13 cellular contexts compared by ENCODE assay signal in the genomic region with DNA sequence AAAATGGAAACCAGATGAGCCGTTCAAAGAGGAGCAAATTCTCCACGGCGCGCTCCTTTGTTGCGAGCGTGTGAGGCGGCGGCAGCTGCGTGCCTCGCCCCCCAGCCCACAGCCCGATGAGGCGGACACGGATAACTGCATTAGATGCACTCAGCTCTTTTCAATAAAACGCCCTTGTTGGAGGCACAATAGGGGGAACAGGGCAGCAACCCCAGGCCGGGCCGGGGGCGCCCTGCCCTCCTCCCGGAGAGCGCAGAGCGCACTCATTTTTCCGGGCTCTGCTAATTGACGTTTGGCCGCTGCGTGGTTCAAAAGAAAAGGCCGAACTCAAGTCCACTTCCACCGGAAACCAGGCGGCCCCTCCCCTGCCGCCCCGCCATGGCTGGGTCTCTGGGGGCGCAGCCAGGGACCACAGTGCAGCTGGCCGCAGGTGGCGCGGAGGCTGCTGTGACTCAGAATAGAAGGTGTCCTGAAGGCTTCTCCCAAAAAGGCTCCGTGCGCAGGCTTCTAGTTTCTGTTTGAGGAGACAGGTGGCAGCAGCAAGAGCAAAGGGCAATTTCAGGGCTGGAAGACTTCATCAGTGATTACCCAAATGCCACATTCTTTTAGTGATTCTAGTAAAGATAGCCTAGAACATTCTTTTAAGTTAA. TPM values are rescaled to one million over a fixed set of nuclear protein-coding genes. Genes with fewer than 3 reads are reported as not detected.
DNase-seq lines count a peak whose midpoint lies in the region; ATAC-seq, FAIRE-seq and TF ChIP-seq lines count a peak whose summit lies in the region.
"Had no signal": no experiment of that assay in that cellular context is flagged by ENCODE, and none has a peak within 500 bp of the region (broad histone marks: within the 10 kb centered on the region; RNA-seq: fewer than 3 reads in every experiment).

No MANE protein-coding gene starts in this region.

- DNase-seq in DMS153 treated with DMSO at 0.1 percent for 48 hours (lab: John Stamatoyannopoulos, UW; ENCODE audit: unreplicated experiment) = peak; percentile 28
- DNase-seq in MG63 = peak; percentile 28
- peak in 1 of 2 experiments; percentile 43 for DNase-seq in H1 (ENCODE audit: low read depth in 1 of 2, low spot score in 2 of 2)
- peak; percentile 82 for DNase-seq in retina
- no peak for DNase-seq in colonic mucosa
- DNase-seq: KG1, NCI-H1694, NCI-H524 treated with DMSO at 0.1 percent for 48 hours, SHP77 had no signal

- H3K27me3 ChIP-seq in MG63 = no peaks in the 10 kb centered on the region
- H3K27me3 ChIP-seq in H1 (replicated peaks in 1 of 4; ENCODE audit: control insufficient read depth in 3 of 4, extremely low read depth in 1 of 4, insufficient read depth in 3 of 4, low read length in 3 of 4) = no peaks in the 10 kb centered on the region; a peak in 1 of 7 replicates
- no peaks in the 10 kb centered on the region for H3K27me3 ChIP-seq in colonic mucosa

- no peak overlapping the region for H2BK12ac ChIP-seq in H1 (ENCODE audit: low read depth, low read length)

- no peak overlapping the region for H3K18ac ChIP-seq in H1 (ENCODE audit: extremely low read depth, low read length)

- H3K4ac ChIP-seq in H1 (replicated peaks; ENCODE audit: insufficient read length, low read depth, low read length) = no peak overlapping the region

- H4K91ac ChIP-seq in H1 (replicated peaks; ENCODE audit: insufficient read length, low read length) = no peak overlapping the region

- no peak for ATAC-seq in HG03469 (IDR thresholded peaks at IDR 0.05; ENCODE audit: unreplicated experiment)
- no peak for ATAC-seq in GM18511 (IDR thresholded peaks at IDR 0.05; ENCODE audit: unreplicated experiment)
- no peak for ATAC-seq in GM21515 (IDR thresholded peaks at IDR 0.05; ENCODE audit: unreplicated experiment)

- no peaks in the 10 kb centered on the region for H4K20me1 ChIP-seq in H1 (replicated peaks in 1 of 2; ENCODE audit: control insufficient read depth in 1 of 2, insufficient read depth in 2 of 2, low read length in 2 of 2)

- H3K36me3 ChIP-seq in MG63 = no peaks in the 10 kb centered on the region
- H3K36me3 ChIP-seq in H1 (ENCODE audit: control insufficient read depth in 2 of 4, insufficient read depth in 4 of 4, low read length in 3 of 4) = no peaks in the 10 kb centered on the region
- H3K36me3 ChIP-seq in colonic mucosa = no peaks in the 10 kb centered on the region

- no peaks in the 10 kb centered on the region for H3K23me2 ChIP-seq in H1 (ENCODE audit: low read depth, low read length)

- no peak for FAIRE-seq in H1 (lab: Jason Lieb, UNC)

- H3K79me1 ChIP-seq in H1 (ENCODE audit: low read depth, low read length) = no peaks in the 10 kb centered on the region

- H3K4me3 ChIP-seq in MG63 = 0 out of 2 replicates have a peak overlapping the region, but pooled peaks have one; percentile 20
- no peak overlapping the region for H3K4me3 ChIP-seq in H1 (ENCODE audit: extremely low read depth in 1 of 4, insufficient read depth in 2 of 4, low read depth in 3 of 4, low read length in 4 of 4)
- no peak overlapping the region for H3K4me3 ChIP-seq in colonic mucosa
- H3K4me3 ChIP-seq: lung had no signal

- TF ChIP-seq POLR2A in H1 (IDR thresholded peaks at IDR 0.05; ENCODE audit: control extremely low read depth in 1 of 2, low read depth in 2 of 2, low read length in 2 of 2) = no peak

- no peaks in the 10 kb centered on the region for H3K79me2 ChIP-seq in H1 (ENCODE audit: control insufficient read depth in 1 of 2, insufficient read depth in 2 of 2, low read length in 2 of 2)

- no peak overlapping the region for H2BK20ac ChIP-seq in H1 (ENCODE audit: low read length)

- intact Hi-C loops in colonic mucosa (cut with DNase I) = no loop called here

- no peak overlapping the region for H2BK15ac ChIP-seq in H1 (ENCODE audit: low read length)

- no peak overlapping the region for H3K23ac ChIP-seq in H1 (ENCODE audit: insufficient read length)

- 0 out of 2 replicates have a peak overlapping the region, but pooled peaks have one; percentile 43 for H2AFZ ChIP-seq in H1 (ENCODE audit: low read length)

- no peak for TF ChIP-seq RAD21 in H1 (IDR thresholded peaks at IDR 0.05 in 1 of 2, conservative IDR thresholded peaks at IDR 0.05 in 1 of 2; ENCODE audit: low read depth in 2 of 2, low read length in 2 of 2)

- H2BK5ac ChIP-seq in H1 (ENCODE audit: low read depth, low read length) = no peak overlapping the region

- H3K27ac ChIP-seq in H1 (ENCODE audit: low read depth, low read length) (no peak overlapping the region), colonic mucosa (no peak overlapping the region)

- H2AK5ac ChIP-seq in H1 (ENCODE audit: low read depth, low read length) = no peak overlapping the region

- H3K9ac ChIP-seq in H1 (replicated peaks in 1 of 4; ENCODE audit: extremely low read depth in 1 of 4, low read depth in 3 of 4, low read length in 3 of 4) = no peak overlapping the region
- H3K9ac ChIP-seq in colonic mucosa (ENCODE audit: low read depth in 2 of 2, low read length in 2 of 2) = no peak overlapping the region

- H3K4me1 ChIP-seq in H1 (replicated peaks in 1 of 4; ENCODE audit: control insufficient read depth in 3 of 4, insufficient read depth in 4 of 4, low read length in 3 of 4) = peaks cover 0 to 3% (median 0%) of the 10 kb centered on the region in 4 experiments; a peak in 2 of 7 replicates
- no peaks in the 10 kb centered on the region for H3K4me1 ChIP-seq in colonic mucosa

- H3K56ac ChIP-seq in H1 (replicated peaks; ENCODE audit: insufficient read length, low read depth, low read length) = no peak overlapping the region

- TF ChIP-seq CTCF in H1 (IDR thresholded peaks at IDR 0.05; ENCODE audit: control extremely low read depth in 1 of 3, insufficient read depth in 1 of 3, low read depth in 1 of 3, low read length in 3 of 3) (no peak), colonic mucosa (IDR thresholded peaks at IDR 0.05) (no peak)

- H2BK120ac ChIP-seq in H1 (replicated peaks; ENCODE audit: low read depth, low read length) = no peak overlapping the region

- H4K5ac ChIP-seq in H1 (ENCODE audit: insufficient read length, low read depth, low read length) = no peak overlapping the region

- no peak overlapping the region; the same call in 1 of the 2 replicates for H4K8ac ChIP-seq in H1 (ENCODE audit: extremely low read depth, insufficient read depth, low read length)

- POLR2A ChIA-PET in H1 (lab: Charles Lee; ENCODE audit: partially characterized antibody) = no interaction called here

- 85% methylated on average over 33 of the region's 35 CpGs; no CpG with 5 or more reads in 1 of the 2 experiments for WGBS in H1 (ENCODE audit: extremely low coverage in 1 of 2, insufficient coverage in 1 of 2, insufficient read length in 1 of 2, insufficient replicate concordance in 2 of 2, low coverage in 1 of 2, low lambda C conversion rate in 2 of 2, missing lambda C conversion rate in 1 of 2), 2 experiments

- TF ChIP-seq EP300 in H1 (IDR thresholded peaks at IDR 0.05; ENCODE audit: borderline replicate concordance in 1 of 2, low read depth in 2 of 2, low read length in 2 of 2) = no peak

- no peaks in the 10 kb centered on the region for H3K9me3 ChIP-seq in MG63
- H3K9me3 ChIP-seq in H1 (ENCODE audit: insufficient read depth in 2 of 2, low read depth in 1 of 2, low read length in 1 of 2) = no peaks in the 10 kb centered on the region
- H3K9me3 ChIP-seq in colonic mucosa = no peaks in the 10 kb centered on the region

- H3K14ac ChIP-seq in H1 (ENCODE audit: insufficient read length) = no peak overlapping the region

- CTCF ChIA-PET in H1 (lab: Charles Lee; ENCODE audit: partially characterized antibody) = interaction anchor here (1.9 kb wide), 1 partner anchor 21 kb away, joined by 5 read pairs; no protein-coding TSS in a partner anchor

- H3K4me2 ChIP-seq in H1 (ENCODE audit: insufficient read depth in 1 of 2, low read depth in 2 of 2, low read length in 2 of 2) = no peak overlapping the region

TF ChIP-seq in H1, 55 proteins besides CTCF, POLR2A, EP300 and RAD21:
- TF ChIP-seq BRCA1 (IDR thresholded peaks at IDR 0.05; ENCODE audit: low read depth, low read length) = no peak
- TF ChIP-seq, protein P1, sequence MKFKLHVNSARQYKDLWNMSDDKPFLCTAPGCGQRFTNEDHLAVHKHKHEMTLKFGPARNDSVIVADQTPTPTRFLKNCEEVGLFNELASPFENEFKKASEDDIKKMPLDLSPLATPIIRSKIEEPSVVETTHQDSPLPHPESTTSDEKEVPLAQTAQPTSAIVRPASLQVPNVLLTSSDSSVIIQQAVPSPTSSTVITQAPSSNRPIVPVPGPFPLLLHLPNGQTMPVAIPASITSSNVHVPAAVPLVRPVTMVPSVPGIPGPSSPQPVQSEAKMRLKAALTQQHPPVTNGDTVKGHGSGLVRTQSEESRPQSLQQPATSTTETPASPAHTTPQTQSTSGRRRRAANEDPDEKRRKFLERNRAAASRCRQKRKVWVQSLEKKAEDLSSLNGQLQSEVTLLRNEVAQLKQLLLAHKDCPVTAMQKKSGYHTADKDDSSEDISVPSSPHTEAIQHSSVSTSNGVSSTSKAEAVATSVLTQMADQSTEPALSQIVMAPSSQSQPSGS (IDR thresholded peaks at IDR 0.05; ENCODE audit: low read length) = no peak
- no peak for TF ChIP-seq TBP (IDR thresholded peaks at IDR 0.05; ENCODE audit: low read depth, low read length)
- no peak for TF ChIP-seq NRF1 (IDR thresholded peaks at IDR 0.05; ENCODE audit: low read depth, low read length)

RNA-seq across cellular contexts. Expression of a gene that starts 29.0 kb away (rescaled TPM):
- total RNA-seq in MG63 (2014; rRNA removed; shearing (Covaris generic); ENCODE audit: low replicate concordance) = 9.7 and 24.1 TPM in 2 replicates
- 1.6 and 2.4 TPM in 2 replicates for total RNA-seq in H1 (2021; fragmentation: NEBNext Ultra II Directional; extraction: Animal tissue kit (Norgen Biotek cat#: 25700))
- polyA plus RNA-seq in H1 (2011; rRNA removed) = 1.6 and 3.2 TPM in 2 replicates
- 2.5 TPM for polyA plus RNA-seq in H1 (2011; cell fraction: cytosol; rRNA removed)
- 3.2 TPM for polyA plus RNA-seq in H1 (2011; cell fraction: nucleus; rRNA removed)
- 1.9 to 2.7 TPM (median 2.4 TPM) in 4 replicates for polyA plus RNA-seq in H1 (2012, experiment 1 of 2)
- 1.9 TPM for polyA plus RNA-seq in H1 (2012, experiment 2 of 2)
- 1.7 TPM for polyA plus RNA-seq in H1 (2013, experiment 1 of 2)
- 1.5 TPM for polyA plus RNA-seq in H1 (2013, experiment 2 of 2)
- 1.7 and 2.0 TPM in 2 replicates for polyA minus RNA-seq in H1 (2011; rRNA and poly(A)+ RNA removed)
- polyA minus RNA-seq in H1 (2011; cell fraction: cytosol; rRNA and poly(A)+ RNA removed) = 9.4 TPM
- 3.9 TPM for polyA minus RNA-seq in H1 (2011; cell fraction: nucleus; rRNA and poly(A)+ RNA removed)
- under 1 TPM; 0.50 to 0.67 TPM for total RNA-seq in colonic mucosa

RNA-seq across cellular contexts. Expression of a gene that starts 53.2 kb away (rescaled TPM):
- not detected in 2 replicates for total RNA-seq in MG63 (2014; rRNA removed; shearing (Covaris generic); ENCODE audit: low replicate concordance)
- total RNA-seq in H1 (2021; fragmentation: NEBNext Ultra II Directional; extraction: Animal tissue kit (Norgen Biotek cat#: 25700)) = not detected in 2 replicates
- not detected in 2 replicates for polyA plus RNA-seq in H1 (2011; rRNA removed)
- polyA plus RNA-seq in H1 (2011; cell fraction: cytosol; rRNA removed) = not detected
- polyA plus RNA-seq in H1 (2011; cell fraction: nucleus; rRNA removed) = not detected
- not detected in 4 replicates for polyA plus RNA-seq in H1 (2012, experiment 1 of 2)
- polyA plus RNA-seq in H1 (2012, experiment 2 of 2) = not detected
- 0.06 TPM for polyA plus RNA-seq in H1 (2013, experiment 1 of 2)
- not detected for polyA plus RNA-seq in H1 (2013, experiment 2 of 2)
- polyA minus RNA-seq in H1 (2011; rRNA and poly(A)+ RNA removed) = not detected in 2 replicates
- polyA minus RNA-seq in H1 (2011; cell fraction: cytosol; rRNA and poly(A)+ RNA removed) = not detected
- polyA minus RNA-seq in H1 (2011; cell fraction: nucleus; rRNA and poly(A)+ RNA removed) = not detected
- total RNA-seq in colonic mucosa = not detected
- total RNA-seq: lung had no signal
- polyA plus RNA-seq: lung had no signal
